ENCODE assay signal across 10 cellular contexts in the genomic region with DNA sequence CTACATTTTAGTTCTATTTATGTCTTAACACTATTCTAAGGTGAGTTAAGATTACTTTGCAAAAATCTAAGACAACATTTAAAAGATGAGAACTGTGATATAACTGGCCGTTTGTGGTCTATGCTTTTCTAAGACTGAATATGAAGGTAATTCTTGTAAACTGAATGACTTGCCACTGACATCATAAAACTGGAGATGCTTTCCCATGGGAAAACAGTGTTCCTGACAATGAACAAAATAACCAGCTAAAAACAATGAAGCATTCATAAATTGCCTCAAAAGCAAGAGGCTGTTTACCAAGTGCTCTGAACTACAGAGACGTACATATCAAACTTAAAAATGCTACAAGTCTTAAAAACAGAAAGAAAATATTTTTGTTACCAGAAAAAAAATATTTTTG. TPM values are rescaled to one million over a fixed set of nuclear protein-coding genes. Genes with fewer than 3 reads are reported as not detected.
DNase-seq lines count a peak whose midpoint lies in the region; ATAC-seq, FAIRE-seq and TF ChIP-seq lines count a peak whose summit lies in the region.
"Had no signal": no experiment of that assay in that cellular context is flagged by ENCODE, and none has a peak within 500 bp of the region (broad histone marks: within the 10 kb centered on the region; RNA-seq: fewer than 3 reads in every experiment).

No MANE protein-coding gene starts in this region.

- no peak for ATAC-seq in body of pancreas
- no peak for ATAC-seq in HG03095 (IDR thresholded peaks at IDR 0.05; ENCODE audit: unreplicated experiment)
- ATAC-seq: stimulated activated naive CD8-positive, alpha-beta T cell treated with anti-CD3 and anti-CD28 coated beads, Interleukin-15, amount 100 ng/mL, for 72 hours had no signal

- TF ChIP-seq POLR2A in body of pancreas (IDR thresholded peaks at IDR 0.05) (no peak), testis (IDR thresholded peaks at IDR 0.05) (no peak), GM12892 (IDR thresholded peaks at IDR 0.05; ENCODE audit: low read depth, low read length) (no peak)

- H3K4me3 Mint-ChIP-seq in activated T-helper 2 cell treated with anti-CD3 and anti-CD28 coated beads, Interferon-gamma antibody, Interleukin-2, Interleukin-4, amounts not matched to agents 10 μg/mL and 5 μg/mL and 100 μg/mL, durations not matched to agents 14 hours and 24 hours and 36 hours (ENCODE audit: low read depth), result no peak overlapping the region
- H3K4me3 Mint-ChIP-seq: stimulated activated naive CD8-positive, alpha-beta T cell treated with anti-CD3 and anti-CD28 coated beads, Interleukin-15, amount 100 ng/mL, for 72 hours had no signal

- peaks cover 12% of the 10 kb centered on the region for H4K20me1 ChIP-seq in hepatocyte (ENCODE audit: insufficient read depth, poor library complexity, severe bottlenecking)

- no peak overlapping the region for H3K4me3 ChIP-seq in HUES64 (ENCODE audit: low read length)
- no peak overlapping the region for H3K4me3 ChIP-seq in body of pancreas
- H3K4me3 ChIP-seq in hepatocyte, result no peak overlapping the region
- no peak overlapping the region for H3K4me3 ChIP-seq in testis

- H3K27me3 Mint-ChIP-seq in activated T-helper 2 cell treated with anti-CD3 and anti-CD28 coated beads, Interferon-gamma antibody, Interleukin-2, Interleukin-4, amounts not matched to agents 10 μg/mL and 5 μg/mL and 100 μg/mL, durations not matched to agents 14 hours and 24 hours and 36 hours (ENCODE audit: low read depth), result no peaks in the 10 kb centered on the region
- H3K27me3 Mint-ChIP-seq: stimulated activated naive CD8-positive, alpha-beta T cell treated with anti-CD3 and anti-CD28 coated beads, Interleukin-15, amount 100 ng/mL, for 72 hours had no signal

- H3K36me3 ChIP-seq in HUES64 (ENCODE audit: insufficient read depth, low read length) (peaks cover 18% of the 10 kb centered on the region), body of pancreas (replicated peaks in 1 of 2; ENCODE audit: insufficient read depth in 1 of 2, low read depth in 2 of 2) (no peaks in the 10 kb centered on the region), hepatocyte (replicated peaks; ENCODE audit: insufficient read depth, low read depth) (no peaks in the 10 kb centered on the region), testis (ENCODE audit: low read depth, missing control alignments) (no peaks in the 10 kb centered on the region)

- H3K9me3 ChIP-seq in HUES64 (ENCODE audit: insufficient read depth, low read depth, low read length) (no peaks in the 10 kb centered on the region), body of pancreas (no peaks in the 10 kb centered on the region), hepatocyte (ENCODE audit: low read depth) (no peaks in the 10 kb centered on the region), testis (no peaks in the 10 kb centered on the region)

- peak overlapping the region; percentile 49 for H3K4me2 ChIP-seq in hepatocyte

- FAIRE-seq in GM12892 (lab: Jason Lieb, UNC), result no peak

- peaks cover 90% of the 10 kb centered on the region for H3K79me2 ChIP-seq in hepatocyte

- H3K36me3 Mint-ChIP-seq in activated T-helper 2 cell treated with anti-CD3 and anti-CD28 coated beads, Interferon-gamma antibody, Interleukin-2, Interleukin-4, amounts not matched to agents 10 μg/mL and 5 μg/mL and 100 μg/mL, durations not matched to agents 14 hours and 24 hours and 36 hours (ENCODE audit: low read depth), result peaks cover 5% of the 10 kb centered on the region

- no peaks in the 10 kb centered on the region for H3K27me3 ChIP-seq in HUES64 (ENCODE audit: insufficient read depth, low read length)
- H3K27me3 ChIP-seq in body of pancreas, result no peaks in the 10 kb centered on the region
- no peaks in the 10 kb centered on the region for H3K27me3 ChIP-seq in hepatocyte
- H3K27me3 ChIP-seq in testis, result no peaks in the 10 kb centered on the region

- H3K27ac Mint-ChIP-seq in activated T-helper 2 cell treated with anti-CD3 and anti-CD28 coated beads, Interferon-gamma antibody, Interleukin-2, Interleukin-4, amounts not matched to agents 10 μg/mL and 5 μg/mL and 100 μg/mL, durations not matched to agents 14 hours and 24 hours and 36 hours, result no peak overlapping the region
- H3K27ac Mint-ChIP-seq: stimulated activated naive CD8-positive, alpha-beta T cell treated with anti-CD3 and anti-CD28 coated beads, Interleukin-15, amount 100 ng/mL, for 72 hours had no signal

- DNase-seq in body of pancreas (no peak), hepatocyte (ENCODE audit: low spot score) (no peak), testis (no peak), GM12892 (ENCODE audit: insufficient read length) (no peak), T-helper 2 cell (no peak)
- no peak for DNase-seq in activated T-helper 2 cell treated with anti-CD3 and anti-CD28 coated beads, Interferon-gamma antibody, Interleukin-2, Interleukin-4, amounts not matched to agents 10 μg/mL and 5 μg/mL and 100 μg/mL, durations not matched to agents 14 hours and 24 hours and 36 hours (ENCODE audit: low spot score)
- DNase-seq: erythroblast; stimulated activated naive CD8-positive, alpha-beta T cell treated with anti-CD3 and anti-CD28 coated beads, Interleukin-15, amount 100 ng/mL, for 72 hours had no signal

- intact Hi-C loops in body of pancreas (cut with DNase I), result no loop called here
- intact Hi-C loops in testis (cut with DNase I; ENCODE audit: low total_unique reads), result no loop called here
- intact Hi-C loops in activated T-helper 2 cell treated with anti-CD3 and anti-CD28 coated beads, Interferon-gamma antibody, Interleukin-2, Interleukin-4, amounts not matched to agents 10 μg/mL and 5 μg/mL and 100 μg/mL, durations not matched to agents 14 hours and 24 hours and 36 hours (cut with micrococcal nuclease), result no loop called here

- H3K4me1 ChIP-seq in HUES64 (ENCODE audit: insufficient read depth, low read length) (peaks cover 82% of the 10 kb centered on the region), body of pancreas (peaks cover 46% of the 10 kb centered on the region), hepatocyte (ENCODE audit: insufficient read depth) (peaks cover 12% of the 10 kb centered on the region), testis (peaks cover 31% of the 10 kb centered on the region)

- TF ChIP-seq CTCF in body of pancreas (IDR thresholded peaks at IDR 0.05), result no peak
- TF ChIP-seq CTCF in hepatocyte (IDR thresholded peaks at IDR 0.05; ENCODE audit: poor library complexity), result no peak
- no peak for TF ChIP-seq CTCF in testis (IDR thresholded peaks at IDR 0.05)

- 89% methylated on average over 2 of the region's 2 CpGs for WGBS in HUES64
- WGBS in body of pancreas, 2 donors, result 23 to 33% methylated on average over 2 of the region's 2 CpGs
- 29% methylated on average over 2 of the region's 2 CpGs for WGBS in hepatocyte (ENCODE audit: low lambda C conversion rate, missing lambda C conversion rate)
- WGBS in testis, 2 donors, result 27 to 28% methylated on average over 2 of the region's 2 CpGs

- no peak overlapping the region for H2AFZ ChIP-seq in hepatocyte

- H3K4me1 Mint-ChIP-seq in activated T-helper 2 cell treated with anti-CD3 and anti-CD28 coated beads, Interferon-gamma antibody, Interleukin-2, Interleukin-4, amounts not matched to agents 10 μg/mL and 5 μg/mL and 100 μg/mL, durations not matched to agents 14 hours and 24 hours and 36 hours (ENCODE audit: low read depth), result peaks cover 11% of the 10 kb centered on the region
- H3K4me1 Mint-ChIP-seq: stimulated activated naive CD8-positive, alpha-beta T cell treated with anti-CD3 and anti-CD28 coated beads, Interleukin-15, amount 100 ng/mL, for 72 hours had no signal

- H3K27ac ChIP-seq in HUES64 (ENCODE audit: low read depth, low read length), result peak overlapping the region; percentile 36; the same call in 1 of the 2 replicates
- peak overlapping the region in 3 of 4 donors; percentile 65 to 73 (median 73) for H3K27ac ChIP-seq in body of pancreas
- H3K27ac ChIP-seq in hepatocyte, result peak overlapping the region; percentile 54
- peak overlapping the region; percentile 83 to 87 for H3K27ac ChIP-seq in testis

- peak overlapping the region; percentile 10; the same call in 1 of the 2 replicates for H3K9ac ChIP-seq in HUES64 (ENCODE audit: low read depth, low read length)

- no peaks in the 10 kb centered on the region for H3K9me2 ChIP-seq in hepatocyte (replicated peaks; ENCODE audit: insufficient read depth)

- H3K9me3 Mint-ChIP-seq in activated T-helper 2 cell treated with anti-CD3 and anti-CD28 coated beads, Interferon-gamma antibody, Interleukin-2, Interleukin-4, amounts not matched to agents 10 μg/mL and 5 μg/mL and 100 μg/mL, durations not matched to agents 14 hours and 24 hours and 36 hours, result no peaks in the 10 kb centered on the region
- H3K9me3 Mint-ChIP-seq: stimulated activated naive CD8-positive, alpha-beta T cell treated with anti-CD3 and anti-CD28 coated beads, Interleukin-15, amount 100 ng/mL, for 72 hours had no signal

RNA-seq across cellular contexts. Expression of a gene that starts 54.7 kb away (rescaled TPM):
- polyA plus RNA-seq in HUES64 (2013, experiment 1 of 2), result 335 TPM
- polyA plus RNA-seq in HUES64 (2013, experiment 2 of 2), result 380 TPM
- 100 to 1,000 TPM; 256 to 423 TPM for total RNA-seq in body of pancreas
- total RNA-seq in hepatocyte, result 288 and 316 TPM in 2 replicates
- polyA plus RNA-seq in hepatocyte, result 46.4 and 55.7 TPM in 2 replicates
- 100 to 1,000 TPM; 390 to 670 TPM for total RNA-seq in testis
- 409 TPM for polyA plus RNA-seq in testis (ENCODE audit: insufficient read depth, low read depth, low replicate concordance)
- polyA plus RNA-seq in GM12892 (2012; ENCODE audit: missing spikeins), result 27.9 TPM
- 85.7 and 86.5 TPM in 2 replicates for total RNA-seq in activated T-helper 2 cell treated with anti-CD3 and anti-CD28 coated beads, Interferon-gamma antibody, Interleukin-2, Interleukin-4, amounts not matched to agents 10 μg/mL and 5 μg/mL and 100 μg/mL, durations not matched to agents 14 hours and 24 hours and 36 hours
